ENCODE assay signal across 8 cellular contexts in the genomic region with DNA sequence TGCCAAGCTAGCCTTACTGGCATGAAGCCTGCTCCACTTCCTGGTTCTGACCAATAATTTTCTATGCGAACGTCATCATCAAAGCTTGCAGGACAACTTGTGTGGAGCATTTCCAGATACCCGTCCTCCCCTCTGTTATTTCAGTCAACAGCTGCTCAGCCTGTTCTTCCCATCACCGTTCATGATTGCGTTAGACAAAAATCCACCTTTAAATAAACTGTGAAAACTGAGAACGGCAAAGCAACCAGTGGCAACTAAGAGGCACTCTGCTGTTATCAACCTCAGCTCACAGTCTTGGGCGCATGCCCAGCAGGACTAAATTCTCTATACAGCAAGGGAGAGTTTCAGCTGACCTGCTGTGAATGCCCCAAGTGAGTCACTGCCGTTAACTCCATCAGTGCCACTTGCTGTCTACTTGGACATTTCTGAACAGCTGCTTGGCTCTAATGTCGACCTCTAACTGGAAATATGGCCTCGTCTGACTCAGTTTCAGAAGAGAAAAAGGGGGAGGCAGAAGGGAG.
DNase-seq lines count a peak whose midpoint lies in the region; ATAC-seq and TF ChIP-seq lines count a peak whose summit lies in the region.

No MANE protein-coding gene starts in this region.

- H3K4me1 Mint-ChIP-seq in Caco-2 (ENCODE audit: low read depth, unreplicated experiment): peaks cover 16% of the 10 kb centered on the region

- H3K27me3 ChIP-seq in Caco-2 (replicated peaks; ENCODE audit: control insufficient read depth, insufficient read depth, low read length): no peaks in the 10 kb centered on the region
- no peaks in the 10 kb centered on the region for H3K27me3 ChIP-seq in right cardiac atrium (ENCODE audit: control insufficient read depth, insufficient read depth)
- no peaks in the 10 kb centered on the region for H3K27me3 ChIP-seq in sigmoid colon

- ATAC-seq in right cardiac atrium: peak; percentile 97 to 99

- H3K4me3 Mint-ChIP-seq in Caco-2 (ENCODE audit: unreplicated experiment): peak overlapping the region; percentile 69

- no peaks in the 10 kb centered on the region for H3K36me3 Mint-ChIP-seq in Caco-2 (ENCODE audit: insufficient read depth, unreplicated experiment)

- peaks cover 12% of the 10 kb centered on the region for H3K4me1 ChIP-seq in Caco-2
- H3K4me1 ChIP-seq in right cardiac atrium (ENCODE audit: control insufficient read depth, insufficient read depth, low read length): no peaks in the 10 kb centered on the region
- peaks cover 0 to 19% (median 15%) of the 10 kb centered on the region in 4 donors for H3K4me1 ChIP-seq in sigmoid colon

- BruUV-seq in Caco-2 (replicated peaks; lab: Mats Ljungman, UMichigan): no TSS peak

- WGBS in right cardiac atrium: 11% methylated on average over 10 of the region's 10 CpGs
- 15 to 54% methylated on average over 10 of the region's 10 CpGs for WGBS in sigmoid colon, 2 donors

- H3K27me3 Mint-ChIP-seq in Caco-2 (ENCODE audit: insufficient read depth, unreplicated experiment): no peaks in the 10 kb centered on the region

- no peaks in the 10 kb centered on the region for H3K9me3 Mint-ChIP-seq in Caco-2 (ENCODE audit: unreplicated experiment)

- POLR2A ChIA-PET in Caco-2 (lab: Charles Lee): no interaction called here

- peak overlapping the region; percentile 18 for H3K4me3 ChIP-seq in Caco-2 (ENCODE audit: low read depth, low read length)
- no peak overlapping the region for H3K4me3 ChIP-seq in right cardiac atrium (ENCODE audit: low read length)
- peak overlapping the region in 2 of 4 donors; percentile 14 to 24 for H3K4me3 ChIP-seq in sigmoid colon

- intact Hi-C loops in Caco-2 (cut with micrococcal nuclease; ENCODE audit: unreplicated experiment) (no loop called here), right cardiac atrium (cut with DNase I) (no loop called here), sigmoid colon (cut with DNase I) (loop anchor here (5.0 kb wide), 3 partner anchors 49 to 204 kb away; no protein-coding TSS in a partner anchor)

- no peak for TF ChIP-seq EP300 in sigmoid colon (IDR thresholded peaks at IDR 0.05)

- H3K27ac Mint-ChIP-seq in Caco-2 (ENCODE audit: unreplicated experiment): peak overlapping the region; percentile 45

- DNase-seq in Caco-2 (peak; percentile 37 to 48), NCI-H146 treated with DMSO at 0.1 percent for 48 hours (lab: John Stamatoyannopoulos, UW; ENCODE audit: unreplicated experiment) (peak; percentile 65), amygdala (lab: John Stamatoyannopoulos, UW) (peak in 33 of 56 donors; percentile 2 to 58 (median 15)), right cardiac atrium (peak; percentile 90 to 94 (median 92)), sigmoid colon (peak; percentile 84), GM19240 (ENCODE audit: insufficient read length, low spot score) (no peak), GM10266 (ENCODE audit: extremely low spot score) (no peak), AML-193 (lab: John Stamatoyannopoulos, UW) (no peak)

- CTCF ChIA-PET in Caco-2 (lab: Charles Lee): no interaction called here

- no peaks in the 10 kb centered on the region; the same call in 1 of the 2 replicates for H3K36me3 ChIP-seq in Caco-2 (ENCODE audit: control insufficient read depth, insufficient read depth, low read length)
- H3K36me3 ChIP-seq in sigmoid colon: no peaks in the 10 kb centered on the region

- TF ChIP-seq CTCF in Caco-2 (IDR thresholded peaks at IDR 0.05; ENCODE audit: insufficient read depth in 1 of 2, low read depth in 1 of 2, low read length in 1 of 2, severe bottlenecking in 1 of 2, unreplicated experiment in 1 of 2) (no peak), sigmoid colon (IDR thresholded peaks at IDR 0.05) (no peak), GM10266 (IDR thresholded peaks at IDR 0.05; ENCODE audit: control insufficient read depth, insufficient read depth, low read depth, missing control alignments) (no peak)

- H3K27ac ChIP-seq in right cardiac atrium (ENCODE audit: low read length) (peak overlapping the region; percentile 90), sigmoid colon (peak overlapping the region; percentile 1 to 72 (median 34))

- TF ChIP-seq POLR2A in sigmoid colon (IDR thresholded peaks at IDR 0.05): no peak

- H3K9me3 ChIP-seq in Caco-2 (no peaks in the 10 kb centered on the region), right cardiac atrium (ENCODE audit: control insufficient read depth, low read length) (no peaks in the 10 kb centered on the region), sigmoid colon (no peaks in the 10 kb centered on the region)

Comparison
In these comparisons a context has a peak if more than half of its experiments do, and no peak if none do; other contexts are left out.
1. DNase-seq: peak in Caco-2 (2 of 2), NCI-H146 treated with DMSO at 0.1 percent for 48 hours (single experiment), amygdala (33 of 56), right cardiac atrium (3 of 3) and sigmoid colon (single experiment); none in GM19240 (single experiment), GM10266 (single experiment) and AML-193 (0 of 2).